ENCODE assay signal across 17 cellular contexts in genomic region chr14:20628063-20628854, GRCh38. TPM values are rescaled to one million over a fixed set of nuclear protein-coding genes. Genes with fewer than 3 reads are reported as not detected.
DNase-seq lines count a peak whose midpoint lies in the region; ATAC-seq, FAIRE-seq and TF ChIP-seq lines count a peak whose summit lies in the region.
"Had no signal": no experiment of that assay in that cellular context is flagged by ENCODE, and none has a peak within 500 bp of the region (broad histone marks: within the 10 kb centered on the region; RNA-seq: fewer than 3 reads in every experiment).

No MANE protein-coding gene starts in this region.

- peaks cover 80% of the 10 kb centered on the region for H3K4me1 Mint-ChIP-seq in CD8-positive, alpha-beta T cell (ENCODE audit: low read depth)
- H3K4me1 Mint-ChIP-seq in naive thymus-derived CD4-positive, alpha-beta T cell = peaks cover 38 to 91% (median 84%) of the 10 kb centered on the region in 7 donors

- H3K36me3 ChIP-seq in CD8-positive, alpha-beta T cell (ENCODE audit: insufficient read depth, low read length) = no peaks in the 10 kb centered on the region
- H3K36me3 ChIP-seq in HEK293 (ENCODE audit: control insufficient read depth in 2 of 2, insufficient read depth in 1 of 2, low read length in 2 of 2) (no peaks in the 10 kb centered on the region), H1 (ENCODE audit: control insufficient read depth in 2 of 4, insufficient read depth in 4 of 4, low read length in 3 of 4) (no peaks in the 10 kb centered on the region), gastroesophageal sphincter (no peaks in the 10 kb centered on the region)
- H3K36me3 ChIP-seq in naive thymus-derived CD4-positive, alpha-beta T cell (ENCODE audit: control insufficient read depth in 2 of 3, insufficient read depth in 3 of 3, low read length in 3 of 3) = no peaks in the 10 kb centered on the region

- H4K91ac ChIP-seq in H1 (replicated peaks; ENCODE audit: insufficient read length, low read length) = no peak overlapping the region

- H3K79me2 ChIP-seq in H1 (ENCODE audit: control insufficient read depth in 1 of 2, insufficient read depth in 2 of 2, low read length in 2 of 2) = no peaks in the 10 kb centered on the region
- H3K79me2 ChIP-seq: parathyroid adenoma had no signal

- CTCF ChIA-PET in CD8-positive, alpha-beta T cell (lab: Charles Lee) = no interaction called here
- CTCF ChIA-PET in HEK293 (lab: Yijun Ruan, JAX) = interaction anchor here (0.9 to 1.6 kb wide), 3 partner anchors 54 to 464 kb away, joined by 3 to 4 read pairs (median 4); no protein-coding TSS in a partner anchor
- CTCF ChIA-PET in H1 (lab: Charles Lee; ENCODE audit: partially characterized antibody) = no interaction called here
- CTCF ChIA-PET in naive thymus-derived CD4-positive, alpha-beta T cell (lab: Charles Lee) = interaction anchor here (1.3 kb wide), 1 partner anchor 15 kb away, joined by 3 read pairs; no protein-coding TSS in a partner anchor

- FAIRE-seq in H1 (lab: Jason Lieb, UNC) = peak; percentile 32
- FAIRE-seq: kidney had no signal

- H3K23ac ChIP-seq in H1 (ENCODE audit: insufficient read length) = no peak overlapping the region

- no peak for TF ChIP-seq CTCF in CD8-positive, alpha-beta T cell (IDR thresholded peaks at IDR 0.05)
- peak; percentile 17; the same call in 1 of the 2 replicates for TF ChIP-seq CTCF in HEK293 (tag by site-specific recombination; IDR thresholded peaks at IDR 0.05)
- TF ChIP-seq CTCF in H1 (IDR thresholded peaks at IDR 0.05; ENCODE audit: control extremely low read depth in 1 of 3, insufficient read depth in 1 of 3, low read depth in 1 of 3, low read length in 3 of 3) = no peak
- no peak for TF ChIP-seq CTCF in gastroesophageal sphincter (IDR thresholded peaks at IDR 0.05)

- no peak for DNase-seq in CD8-positive, alpha-beta T cell
- DNase-seq in H1 (ENCODE audit: low read depth in 1 of 2, low spot score in 2 of 2) (no peak), T-helper 2 cell (no peak), NCI-H1105 treated with DMSO at 0.1 percent for 48 hours (lab: John Stamatoyannopoulos, UW) (no peak)
- no peak for DNase-seq in naive thymus-derived CD4-positive, alpha-beta T cell
- DNase-seq in stimulated activated CD4-positive, alpha-beta T cell treated with anti-CD3 and anti-CD28 coated beads, Interleukin-1b, Interleukin-23, amount 100 ng/mL, for 48 hours = no peak
- DNase-seq: activated CD8-positive, alpha-beta memory T cell treated with anti-CD3 and anti-CD28 coated beads for 24 hours; amniotic stem cell; kidney; NCI-H69; stimulated activated CD4-positive, alpha-beta T cell treated with anti-CD3 and anti-CD28 coated beads, Interleukin-4, amount 100 ng/mL, for 4 hours had no signal

- H4K20me1 ChIP-seq in H1 (replicated peaks in 1 of 2; ENCODE audit: control insufficient read depth in 1 of 2, insufficient read depth in 2 of 2, low read length in 2 of 2) = no peaks in the 10 kb centered on the region

- H3K23me2 ChIP-seq in H1 (ENCODE audit: low read depth, low read length) = peaks cover 41% of the 10 kb centered on the region

- intact Hi-C loops in CD8-positive, alpha-beta T cell (cut with DNase I, micrococcal nuclease) = no loop called here
- intact Hi-C loops in naive thymus-derived CD4-positive, alpha-beta T cell (cut with micrococcal nuclease) = loop anchor here in 1 of 2 donors (10.0 kb wide), 1 partner anchor 347 kb away; no protein-coding TSS in a partner anchor

- no peak overlapping the region for H3K27ac Mint-ChIP-seq in CD8-positive, alpha-beta T cell
- peak overlapping the region in 3 of 9 donors; percentile 6 to 28 (median 28) for H3K27ac Mint-ChIP-seq in naive thymus-derived CD4-positive, alpha-beta T cell

- no peaks in the 10 kb centered on the region for H3K9me3 Mint-ChIP-seq in CD8-positive, alpha-beta T cell
- H3K9me3 Mint-ChIP-seq in naive thymus-derived CD4-positive, alpha-beta T cell = peaks cover 0 to 34% (median 2%) of the 10 kb centered on the region in 11 donors
- H3K9me3 Mint-ChIP-seq: activated T-helper 2 cell treated with anti-CD3 and anti-CD28 coated beads, Interferon-gamma antibody, Interleukin-2, Interleukin-4, amounts not matched to agents 10 μg/mL and 5 μg/mL and 100 μg/mL, durations not matched to agents 14 hours and 24 hours and 36 hours had no signal

- H3K36me3 Mint-ChIP-seq in CD8-positive, alpha-beta T cell = no peaks in the 10 kb centered on the region
- H3K36me3 Mint-ChIP-seq in naive thymus-derived CD4-positive, alpha-beta T cell = peaks cover 0 to 12% (median 0%) of the 10 kb centered on the region in 5 donors

- whole genome bisulfite sequencing in H1 (ENCODE audit: extremely low coverage in 1 of 2, insufficient coverage in 1 of 2, insufficient read length in 1 of 2, insufficient replicate concordance in 2 of 2, low coverage in 1 of 2, low lambda C conversion rate in 2 of 2, missing lambda C conversion rate in 1 of 2), 2 experiments = 42% methylated on average over 10 of the region's 10 CpGs; no CpG with 5 or more reads in 1 of the 2 experiments
- 39 to 48% methylated on average over 10 of the region's 10 CpGs for WGBS in gastroesophageal sphincter (ENCODE audit: low coverage in 1 of 2), 2 donors

- TF ChIP-seq POLR2A in H1 (IDR thresholded peaks at IDR 0.05; ENCODE audit: control extremely low read depth in 1 of 2, low read depth in 2 of 2, low read length in 2 of 2) (no peak), gastroesophageal sphincter (IDR thresholded peaks at IDR 0.05) (no peak)

- H3K14ac ChIP-seq in H1 (ENCODE audit: insufficient read length) = no peak overlapping the region

- no peak overlapping the region for H2BK15ac ChIP-seq in H1 (ENCODE audit: low read length)

- peak overlapping the region; percentile 54; the same call in 1 of the 2 replicates for H2AFZ ChIP-seq in H1 (ENCODE audit: low read length)
- H2AFZ ChIP-seq: parathyroid adenoma had no signal

- peaks cover 13% of the 10 kb centered on the region for H3K27me3 Mint-ChIP-seq in CD8-positive, alpha-beta T cell (ENCODE audit: low read depth)
- H3K27me3 Mint-ChIP-seq in naive thymus-derived CD4-positive, alpha-beta T cell = peaks cover 26 to 83% (median 46%) of the 10 kb centered on the region in 5 donors

- no peak for ATAC-seq in CD8-positive, alpha-beta T cell
- no peak for ATAC-seq in naive thymus-derived CD4-positive, alpha-beta T cell
- ATAC-seq in gastroesophageal sphincter = no peak

- no peaks in the 10 kb centered on the region for H3K9me3 ChIP-seq in CD8-positive, alpha-beta T cell (ENCODE audit: low read length)
- H3K9me3 ChIP-seq in HEK293 (ENCODE audit: control insufficient read depth, insufficient read depth, low read depth, low read length) = no peaks in the 10 kb centered on the region
- H3K9me3 ChIP-seq in H1 (ENCODE audit: insufficient read depth in 2 of 2, low read depth in 1 of 2, low read length in 1 of 2) = no peaks in the 10 kb centered on the region
- no peaks in the 10 kb centered on the region for H3K9me3 ChIP-seq in naive thymus-derived CD4-positive, alpha-beta T cell (ENCODE audit: control insufficient read depth in 2 of 3, low read length in 3 of 3)
- H3K9me3 ChIP-seq in gastroesophageal sphincter = peaks cover 0 to 10% (median 0%) of the 10 kb centered on the region in 3 donors

- POLR2A ChIA-PET in CD8-positive, alpha-beta T cell (lab: Charles Lee) = interaction anchor here (0.6 kb wide), 1 partner anchor 56 kb away, joined by 3 read pairs; no protein-coding TSS in a partner anchor
- POLR2A ChIA-PET in HEK293 (lab: Yijun Ruan, JAX) = interaction anchor here (1.0 kb wide), 1 partner anchor 55 kb away, joined by 3 read pairs; no protein-coding TSS in a partner anchor
- POLR2A ChIA-PET in H1 (lab: Charles Lee; ENCODE audit: partially characterized antibody) = interaction anchor here (0.5 to 1.4 kb wide), 5 partner anchors 18 to 294 kb away, joined by 3 to 4 read pairs (median 3); partner anchors contain the start of genes PNP and RNASE4
- POLR2A ChIA-PET in naive thymus-derived CD4-positive, alpha-beta T cell (lab: Charles Lee) = interaction anchor here (0.9 kb wide), 1 partner anchor 15 kb away, joined by 3 read pairs; no protein-coding TSS in a partner anchor

- peak overlapping the region; percentile 10 for H3K4me3 Mint-ChIP-seq in CD8-positive, alpha-beta T cell
- H3K4me3 Mint-ChIP-seq in naive thymus-derived CD4-positive, alpha-beta T cell = peak overlapping the region in 7 of 10 donors; percentile 8 to 92 (median 21)

- H3K56ac ChIP-seq in H1 (replicated peaks; ENCODE audit: insufficient read length, low read depth, low read length) = no peak overlapping the region

- H4K8ac ChIP-seq in H1 (ENCODE audit: extremely low read depth, insufficient read depth, low read length) = no peak overlapping the region

- no peak for TF ChIP-seq RAD21 in H1 (IDR thresholded peaks at IDR 0.05 in 1 of 2, conservative IDR thresholded peaks at IDR 0.05 in 1 of 2; ENCODE audit: low read depth in 2 of 2, low read length in 2 of 2)

- H3K4me1 ChIP-seq in CD8-positive, alpha-beta T cell (ENCODE audit: insufficient read depth, low read length) = peaks cover 49% of the 10 kb centered on the region
- H3K4me1 ChIP-seq in HEK293 (ENCODE audit: control insufficient read depth, insufficient read depth, low read length) (no peaks in the 10 kb centered on the region), H1 (replicated peaks in 1 of 4; ENCODE audit: control insufficient read depth in 3 of 4, insufficient read depth in 4 of 4, low read length in 3 of 4) (peaks cover 0 to 8% (median 1%) of the 10 kb centered on the region in 4 experiments; a peak in 2 of 7 replicates), gastroesophageal sphincter (peaks cover 0 to 64% (median 13%) of the 10 kb centered on the region in 3 donors)
- H3K4me1 ChIP-seq in naive thymus-derived CD4-positive, alpha-beta T cell (ENCODE audit: control insufficient read depth in 2 of 2, insufficient read depth in 2 of 2, low read length in 2 of 2) = peaks cover 0 to 29% of the 10 kb centered on the region in 2 donors

- no peaks in the 10 kb centered on the region for H3K27me3 ChIP-seq in CD8-positive, alpha-beta T cell (ENCODE audit: insufficient read depth, low read length)
- H3K27me3 ChIP-seq in H1 (replicated peaks in 1 of 4; ENCODE audit: control insufficient read depth in 3 of 4, extremely low read depth in 1 of 4, insufficient read depth in 3 of 4, low read length in 3 of 4) (peaks cover 0 to 24% (median 15%) of the 10 kb centered on the region in 4 experiments; a peak in 6 of 7 replicates), gastroesophageal sphincter (peaks cover 34% of the 10 kb centered on the region)
- H3K27me3 ChIP-seq in naive thymus-derived CD4-positive, alpha-beta T cell (ENCODE audit: control insufficient read depth in 2 of 2, insufficient read depth in 2 of 2, low read length in 2 of 2) = no peaks in the 10 kb centered on the region

- no peak overlapping the region for H3K9ac ChIP-seq in H1 (replicated peaks in 1 of 4; ENCODE audit: extremely low read depth in 1 of 4, low read depth in 3 of 4, low read length in 3 of 4)
- H3K9ac ChIP-seq: parathyroid adenoma had no signal

- H2BK20ac ChIP-seq in H1 (ENCODE audit: low read length) = no peak overlapping the region

- H3K4me2 ChIP-seq in H1 (ENCODE audit: insufficient read depth in 1 of 2, low read depth in 2 of 2, low read length in 2 of 2) = peak overlapping the region; percentile 63 to 95

- no peaks in the 10 kb centered on the region for H3K79me1 ChIP-seq in H1 (ENCODE audit: low read depth, low read length)

- H4K5ac ChIP-seq in H1 (ENCODE audit: insufficient read length, low read depth, low read length) = no peak overlapping the region

- no peak overlapping the region for H3K4ac ChIP-seq in H1 (replicated peaks; ENCODE audit: insufficient read length, low read depth, low read length)

- TF ChIP-seq EP300 in H1 (IDR thresholded peaks at IDR 0.05; ENCODE audit: borderline replicate concordance in 1 of 2, low read depth in 2 of 2, low read length in 2 of 2) (no peak), gastroesophageal sphincter (IDR thresholded peaks at IDR 0.05) (no peak)

- H3K27ac ChIP-seq in CD8-positive, alpha-beta T cell (ENCODE audit: low read depth, low read length) = no peak overlapping the region
- H3K27ac ChIP-seq in HEK293 (ENCODE audit: extremely low read depth, low read depth, low read length) = no peak overlapping the region
- no peak overlapping the region for H3K27ac ChIP-seq in H1 (ENCODE audit: low read depth, low read length)
- no peak overlapping the region for H3K27ac ChIP-seq in naive thymus-derived CD4-positive, alpha-beta T cell (ENCODE audit: low read depth, low read length)
- no peak overlapping the region for H3K27ac ChIP-seq in gastroesophageal sphincter
- H3K27ac ChIP-seq: parathyroid adenoma had no signal

- no peak overlapping the region for H2AK5ac ChIP-seq in H1 (ENCODE audit: low read depth, low read length)

- H2BK5ac ChIP-seq in H1 (ENCODE audit: low read depth, low read length) = no peak overlapping the region

- 0 out of 2 replicates have a peak overlapping the region, but pooled peaks have one; percentile 77 for H2BK12ac ChIP-seq in H1 (ENCODE audit: low read depth, low read length)

- no peak overlapping the region for H3K4me3 ChIP-seq in CD8-positive, alpha-beta T cell (ENCODE audit: low read depth, low read length)
- H3K4me3 ChIP-seq in HEK293 (ENCODE audit: low read depth, low read length) (no peak overlapping the region), H1 (ENCODE audit: extremely low read depth in 1 of 4, insufficient read depth in 2 of 4, low read depth in 3 of 4, low read length in 4 of 4) (peak overlapping the region; percentile 4 to 52 (median 18); a peak in 5 of 8 replicates), gastroesophageal sphincter (no peak overlapping the region)
- H3K4me3 ChIP-seq in naive thymus-derived CD4-positive, alpha-beta T cell (ENCODE audit: low read length) = no peak overlapping the region

- no peak overlapping the region for H3K18ac ChIP-seq in H1 (ENCODE audit: extremely low read depth, low read length)

- H2BK120ac ChIP-seq in H1 (replicated peaks; ENCODE audit: low read depth, low read length) = no peak overlapping the region

RNA-seq across cellular contexts. Expression of gene OR6S1, which starts 13.2 kb away (rescaled TPM):
- not detected for total RNA-seq in CD8-positive, alpha-beta T cell
- not detected in 2 replicates for total RNA-seq in H1 (2021; fragmentation: NEBNext Ultra II Directional; extraction: Animal tissue kit (Norgen Biotek cat#: 25700))
- polyA plus RNA-seq in H1 (2011; rRNA removed) = not detected in 2 replicates
- polyA plus RNA-seq in H1 (2011; cell fraction: cytosol; rRNA removed) = not detected
- polyA plus RNA-seq in H1 (2011; cell fraction: nucleus; rRNA removed) = not detected
- polyA plus RNA-seq in H1 (2012, experiment 1 of 2) = not detected in 4 replicates
- polyA plus RNA-seq in H1 (2012, experiment 2 of 2) = not detected
- polyA plus RNA-seq in H1 (2013, experiment 1 of 2) = not detected
- not detected for polyA plus RNA-seq in H1 (2013, experiment 2 of 2)
- 0.17 TPM in 1 of 2 replicates, not detected in the other for polyA minus RNA-seq in H1 (2011; rRNA and poly(A)+ RNA removed)
- not detected for polyA minus RNA-seq in H1 (2011; cell fraction: cytosol; rRNA and poly(A)+ RNA removed)
- polyA minus RNA-seq in H1 (2011; cell fraction: nucleus; rRNA and poly(A)+ RNA removed) = not detected
- not detected for total RNA-seq in naive thymus-derived CD4-positive, alpha-beta T cell
- polyA plus RNA-seq in naive thymus-derived CD4-positive, alpha-beta T cell = not detected
- total RNA-seq in gastroesophageal sphincter = not detected
- total RNA-seq: activated T-helper 2 cell treated with anti-CD3 and anti-CD28 coated beads, Interferon-gamma antibody, Interleukin-2, Interleukin-4, amounts not matched to agents 10 μg/mL and 5 μg/mL and 100 μg/mL, durations not matched to agents 14 hours and 24 hours and 36 hours; kidney; mononuclear cell had no signal
- polyA plus RNA-seq: thymus had no signal

RNA-seq across cellular contexts. Expression of gene RNASE12, which starts 37.1 kb away (rescaled TPM):
- total RNA-seq in CD8-positive, alpha-beta T cell = not detected
- total RNA-seq in H1 (2021; fragmentation: NEBNext Ultra II Directional; extraction: Animal tissue kit (Norgen Biotek cat#: 25700)) = not detected in 2 replicates
- not detected in 2 replicates for polyA plus RNA-seq in H1 (2011; rRNA removed)
- not detected for polyA plus RNA-seq in H1 (2011; cell fraction: cytosol; rRNA removed)
- not detected for polyA plus RNA-seq in H1 (2011; cell fraction: nucleus; rRNA removed)
- polyA plus RNA-seq in H1 (2012, experiment 1 of 2) = not detected in 4 replicates
- polyA plus RNA-seq in H1 (2012, experiment 2 of 2) = not detected
- not detected for polyA plus RNA-seq in H1 (2013, experiment 1 of 2)
- not detected for polyA plus RNA-seq in H1 (2013, experiment 2 of 2)
- polyA minus RNA-seq in H1 (2011; rRNA and poly(A)+ RNA removed) = not detected in 2 replicates
- not detected for polyA minus RNA-seq in H1 (2011; cell fraction: cytosol; rRNA and poly(A)+ RNA removed)
- polyA minus RNA-seq in H1 (2011; cell fraction: nucleus; rRNA and poly(A)+ RNA removed) = not detected
- not detected for total RNA-seq in naive thymus-derived CD4-positive, alpha-beta T cell
- not detected for polyA plus RNA-seq in naive thymus-derived CD4-positive, alpha-beta T cell
- total RNA-seq in gastroesophageal sphincter = not detected
- total RNA-seq: activated T-helper 2 cell treated with anti-CD3 and anti-CD28 coated beads, Interferon-gamma antibody, Interleukin-2, Interleukin-4, amounts not matched to agents 10 μg/mL and 5 μg/mL and 100 μg/mL, durations not matched to agents 14 hours and 24 hours and 36 hours; kidney; mononuclear cell had no signal
- polyA plus RNA-seq: thymus had no signal

RNA-seq across cellular contexts. Expression of gene RNASE11, which starts 40.5 kb away (rescaled TPM):
- not detected for total RNA-seq in CD8-positive, alpha-beta T cell
- total RNA-seq in H1 (2021; fragmentation: NEBNext Ultra II Directional; extraction: Animal tissue kit (Norgen Biotek cat#: 25700)) = not detected in 2 replicates
- polyA plus RNA-seq in H1 (2011; rRNA removed) = not detected in 2 replicates
- not detected for polyA plus RNA-seq in H1 (2011; cell fraction: cytosol; rRNA removed)
- not detected for polyA plus RNA-seq in H1 (2011; cell fraction: nucleus; rRNA removed)
- polyA plus RNA-seq in H1 (2012, experiment 1 of 2) = not detected in 4 replicates
- polyA plus RNA-seq in H1 (2012, experiment 2 of 2) = not detected
- polyA plus RNA-seq in H1 (2013, experiment 1 of 2) = 0.06 TPM
- 0.09 TPM for polyA plus RNA-seq in H1 (2013, experiment 2 of 2)
- not detected in 2 replicates for polyA minus RNA-seq in H1 (2011; rRNA and poly(A)+ RNA removed)
- polyA minus RNA-seq in H1 (2011; cell fraction: cytosol; rRNA and poly(A)+ RNA removed) = not detected
- not detected for polyA minus RNA-seq in H1 (2011; cell fraction: nucleus; rRNA and poly(A)+ RNA removed)
- total RNA-seq in naive thymus-derived CD4-positive, alpha-beta T cell = not detected
- not detected for polyA plus RNA-seq in naive thymus-derived CD4-positive, alpha-beta T cell
- total RNA-seq in gastroesophageal sphincter = not detected
- total RNA-seq: activated T-helper 2 cell treated with anti-CD3 and anti-CD28 coated beads, Interferon-gamma antibody, Interleukin-2, Interleukin-4, amounts not matched to agents 10 μg/mL and 5 μg/mL and 100 μg/mL, durations not matched to agents 14 hours and 24 hours and 36 hours; kidney; mononuclear cell had no signal

RNA-seq across cellular contexts. Expression of gene RNASE4, which starts 56.1 kb away (rescaled TPM):
- under 1 TPM; 0.19 to 0.27 TPM for total RNA-seq in CD8-positive, alpha-beta T cell
- 0.38 and 0.61 TPM in 2 replicates for total RNA-seq in H1 (2021; fragmentation: NEBNext Ultra II Directional; extraction: Animal tissue kit (Norgen Biotek cat#: 25700))
- 3.5 and 3.7 TPM in 2 replicates for polyA plus RNA-seq in H1 (2011; rRNA removed)
- 3.5 TPM for polyA plus RNA-seq in H1 (2011; cell fraction: cytosol; rRNA removed)
- polyA plus RNA-seq in H1 (2011; cell fraction: nucleus; rRNA removed) = 3.5 TPM
- polyA plus RNA-seq in H1 (2012, experiment 1 of 2) = 2.1 to 3.1 TPM (median 2.3 TPM) in 4 replicates
- 0.46 TPM for polyA plus RNA-seq in H1 (2012, experiment 2 of 2)
- 2.4 TPM for polyA plus RNA-seq in H1 (2013, experiment 1 of 2)
- polyA plus RNA-seq in H1 (2013, experiment 2 of 2) = 2.6 TPM
- 5.9 and 7.7 TPM in 2 replicates for polyA minus RNA-seq in H1 (2011; rRNA and poly(A)+ RNA removed)
- polyA minus RNA-seq in H1 (2011; cell fraction: cytosol; rRNA and poly(A)+ RNA removed) = 3.3 TPM
- polyA minus RNA-seq in H1 (2011; cell fraction: nucleus; rRNA and poly(A)+ RNA removed) = 1.00 TPM
- total RNA-seq in naive thymus-derived CD4-positive, alpha-beta T cell = 1 to 10 TPM in 1 of 5 experiments, under 1 TPM in 4; 0.17 to 4.2 (median 0.43) TPM
- polyA plus RNA-seq in naive thymus-derived CD4-positive, alpha-beta T cell = under 1 TPM in 1 of 2 donors, not detected in 1; 0.83 TPM
- 100 to 1,000 TPM in 2 of 4 donors, 10 to 100 TPM in 2; 65.2 to 139 (median 106) TPM for total RNA-seq in gastroesophageal sphincter

Comparison
In these comparisons a context has a peak if more than half of its experiments do, and no peak if none do; other contexts are left out.
1. H3K4me3 ChIP-seq: peak in H1 (4 of 4); none in CD8-positive, alpha-beta T cell (single experiment), HEK293 (single experiment), naive thymus-derived CD4-positive, alpha-beta T cell (single experiment) and gastroesophageal sphincter (0 of 2).
2. CTCF ChIA-PET loops: an anchor here in HEK293 (0.9 to 1.6 kb wide) and naive thymus-derived CD4-positive, alpha-beta T cell (1.3 kb wide); none called in CD8-positive, alpha-beta T cell and H1.